ENCODE assay signal across 8 cellular contexts in genomic region chr7:21428642-21428941, GRCh38. TPM values are rescaled to one million over a fixed set of nuclear protein-coding genes. Genes with fewer than 3 reads are reported as not detected.
DNase-seq lines count a peak whose midpoint lies in the region; ATAC-seq and TF ChIP-seq lines count a peak whose summit lies in the region.

No MANE protein-coding gene starts in this region.

- H3K27ac Mint-ChIP-seq in activated T-helper 17 cell treated with anti-CD3 and anti-CD28 coated beads, Interleukin-2, amount 50 U/mL, for 72 hours = peak overlapping the region; percentile 99
- peak overlapping the region; percentile 100 for H3K27ac Mint-ChIP-seq in stimulated activated memory B cell treated with anti-CD40 and anti-IgM and Interleukin-4, amounts not matched to agents 10 μg/mL and 1 μg/mL and 100 μg/mL, for 72 hours

- no peaks in the 10 kb centered on the region for H3K27me3 ChIP-seq in iPS-15b (ENCODE audit: control insufficient read depth, insufficient read depth, low read length)

- H3K27me3 Mint-ChIP-seq in activated T-helper 17 cell treated with anti-CD3 and anti-CD28 coated beads, Interleukin-2, amount 50 U/mL, for 72 hours = no peaks in the 10 kb centered on the region
- H3K27me3 Mint-ChIP-seq in stimulated activated memory B cell treated with anti-CD40 and anti-IgM and Interleukin-4, amounts not matched to agents 10 μg/mL and 1 μg/mL and 100 μg/mL, for 72 hours = no peaks in the 10 kb centered on the region

- no peak for ATAC-seq in activated T-helper 17 cell treated with anti-CD3 and anti-CD28 coated beads, Interleukin-2, amount 50 U/mL, for 72 hours (replicated peaks)
- ATAC-seq in stimulated activated memory B cell treated with anti-CD40 and anti-IgM and Interleukin-4, amounts not matched to agents 10 μg/mL and 1 μg/mL and 100 μg/mL, for 72 hours = no peak
- no peak for ATAC-seq in HG02973 (IDR thresholded peaks at IDR 0.05; ENCODE audit: unreplicated experiment)
- ATAC-seq in GM21526 (IDR thresholded peaks at IDR 0.05; ENCODE audit: low FRiP score, unreplicated experiment) = no peak

- no peaks in the 10 kb centered on the region for H3K9me3 Mint-ChIP-seq in activated T-helper 17 cell treated with anti-CD3 and anti-CD28 coated beads, Interleukin-2, amount 50 U/mL, for 72 hours
- H3K9me3 Mint-ChIP-seq in stimulated activated memory B cell treated with anti-CD40 and anti-IgM and Interleukin-4, amounts not matched to agents 10 μg/mL and 1 μg/mL and 100 μg/mL, for 72 hours = no peaks in the 10 kb centered on the region

- H3K4me1 ChIP-seq in iPS-15b (ENCODE audit: control insufficient read depth, insufficient read depth, low read length) = peaks cover 21% of the 10 kb centered on the region

- DNase-seq in HFF-Myc (ENCODE audit: extremely low read depth, low read depth) (no peak), islet precursor cell (no peak), NCI-H2196 (lab: John Stamatoyannopoulos, UW; ENCODE audit: unreplicated experiment) (no peak)

- H3K9ac ChIP-seq in iPS-15b (ENCODE audit: low read depth, low read length) = peak overlapping the region; percentile 61

- peaks cover 25% of the 10 kb centered on the region for H3K4me1 Mint-ChIP-seq in activated T-helper 17 cell treated with anti-CD3 and anti-CD28 coated beads, Interleukin-2, amount 50 U/mL, for 72 hours
- H3K4me1 Mint-ChIP-seq in stimulated activated memory B cell treated with anti-CD40 and anti-IgM and Interleukin-4, amounts not matched to agents 10 μg/mL and 1 μg/mL and 100 μg/mL, for 72 hours = peaks cover 56% of the 10 kb centered on the region

- peaks cover 53% of the 10 kb centered on the region for H3K36me3 Mint-ChIP-seq in activated T-helper 17 cell treated with anti-CD3 and anti-CD28 coated beads, Interleukin-2, amount 50 U/mL, for 72 hours (ENCODE audit: low read depth)
- peaks cover 10% of the 10 kb centered on the region for H3K36me3 Mint-ChIP-seq in stimulated activated memory B cell treated with anti-CD40 and anti-IgM and Interleukin-4, amounts not matched to agents 10 μg/mL and 1 μg/mL and 100 μg/mL, for 72 hours

- H3K4me3 ChIP-seq in HFF-Myc (replicated peaks; ENCODE audit: low read depth, low read length) (peak overlapping the region; percentile 74), iPS-15b (ENCODE audit: low read depth, low read length) (peak overlapping the region; percentile 80)

- H3K9me3 ChIP-seq in iPS-15b (ENCODE audit: control insufficient read depth, insufficient read depth, low read length) = no peaks in the 10 kb centered on the region

- TF ChIP-seq CTCF in HFF-Myc (IDR thresholded peaks at IDR 0.05; ENCODE audit: low read depth, low read length, missing control alignments) = no peak

- peak overlapping the region; percentile 100 for H3K4me3 Mint-ChIP-seq in activated T-helper 17 cell treated with anti-CD3 and anti-CD28 coated beads, Interleukin-2, amount 50 U/mL, for 72 hours
- peak overlapping the region; percentile 100 for H3K4me3 Mint-ChIP-seq in stimulated activated memory B cell treated with anti-CD40 and anti-IgM and Interleukin-4, amounts not matched to agents 10 μg/mL and 1 μg/mL and 100 μg/mL, for 72 hours

- no peaks in the 10 kb centered on the region for H3K36me3 ChIP-seq in iPS-15b (ENCODE audit: control insufficient read depth, insufficient read depth, low read length)

RNA-seq across cellular contexts. Expression of gene SP4, which starts 0.7 kb away (rescaled TPM):
- 10 to 100 TPM; 28.2 to 30.8 TPM for total RNA-seq in activated T-helper 17 cell treated with anti-CD3 and anti-CD28 coated beads, Interleukin-2, amount 50 U/mL, for 72 hours
